1 cellular context compared by ENCODE assay signal in genomic region chr4:73069338-73070071, GRCh38.
TF ChIP-seq lines count a peak whose summit lies in the region.

COX18 (minus strand) TSS chr4:73069716; CDS start chr4:73069649, 67 bp downstream.

TF ChIP-seq in K562, 482 proteins besides CTCF, POLR2A, EP300 and RAD21 (continued from another document and continues in another):
- TF ChIP-seq ZBTB40 (IDR thresholded peaks at IDR 0.05) (peak; percentile 56), ZBTB40 (CRISPR knock-in tag; IDR thresholded peaks at IDR 0.05) (no peak; the same call in 1 of the 2 replicates), HDAC1 (IDR thresholded peaks at IDR 0.05) (peak in 1 of 2 experiments; percentile 78; a peak in 2 of 4 replicates), NFE2 (IDR thresholded peaks at IDR 0.05; ENCODE audit: low read depth) (peak; percentile 13; the same call in 1 of the 2 replicates), NR4A1 (CRISPR knock-in tag; IDR thresholded peaks at IDR 0.05) (0 out of 2 replicates have a peak, but pooled peaks have one; percentile 8), NR4A1 (tag; IDR thresholded peaks at IDR 0.05) (0 out of 2 replicates have a peak, but pooled peaks have one; percentile 34), ZNF76 (CRISPR knock-in tag; IDR thresholded peaks at IDR 0.05; ENCODE audit: borderline replicate concordance) (no peak), TCF7L2 (IDR thresholded peaks at IDR 0.05; ENCODE audit: low read depth, low read length) (peak; percentile 59; the same call in 1 of the 2 replicates), SETDB1 (IDR thresholded peaks at IDR 0.05; ENCODE audit: low read length) (peak; percentile 18), ZNF398 (CRISPR knock-in tag; IDR thresholded peaks at IDR 0.05) (no peak), MCM3 (IDR thresholded peaks at IDR 0.05) (no peak), FUS (optimal IDR thresholded peaks at IDR 0.05; ENCODE audit: low read depth, low read length) (peak; percentile 82), PHF20 (IDR thresholded peaks at IDR 0.05; ENCODE audit: partially characterized antibody) (peak; percentile 71), FIP1L1 (IDR thresholded peaks at IDR 0.05; ENCODE audit: low read depth, low read length, poor library complexity, severe bottlenecking) (peak; percentile 92), L3MBTL2 (IDR thresholded peaks at IDR 0.05) (peak; percentile 92), ZNF592 (IDR thresholded peaks at IDR 0.05) (no peak; the same call in 1 of the 2 replicates), HNRNPUL1 (IDR thresholded peaks at IDR 0.05; ENCODE audit: low read length) (no peak), SAFB (IDR thresholded peaks at IDR 0.05; ENCODE audit: borderline replicate concordance, low read depth, low read length) (peak; percentile 37; the same call in 1 of the 2 replicates), PKNOX1 (IDR thresholded peaks at IDR 0.05) (peak; percentile 70), ZNF124 (CRISPR knock-in tag; IDR thresholded peaks at IDR 0.05) (no peak), ZNF609 (CRISPR knock-in tag; IDR thresholded peaks at IDR 0.05; ENCODE audit: borderline replicate concordance) (peak; percentile 64; the same call in 1 of the 2 replicates), FOXP1 (CRISPR knock-in tag; IDR thresholded peaks at IDR 0.05) (peak; percentile 96), HNRNPLL (IDR thresholded peaks at IDR 0.05; ENCODE audit: low read depth, low read length, poor library complexity, severe bottlenecking) (peak; percentile 53), ZNF282 (CRISPR knock-in tag; IDR thresholded peaks at IDR 0.05) (0 out of 2 replicates have a peak, but pooled peaks have one; percentile 19), CREB1 (IDR thresholded peaks at IDR 0.05) (peak; percentile 100), CREB1 (CRISPR knock-in tag; IDR thresholded peaks at IDR 0.05) (peak; percentile 99), POLR2B (IDR thresholded peaks at IDR 0.05; ENCODE audit: low read depth, partially characterized antibody) (peak; percentile 85), ZNF316 (IDR thresholded peaks at IDR 0.05) (peak; percentile 24; the same call in 1 of the 2 replicates), ATF2 (CRISPR knock-in tag; IDR thresholded peaks at IDR 0.05) (peak; percentile 99), HNRNPL (IDR thresholded peaks at IDR 0.05; ENCODE audit: low read depth, low read length) (peak; percentile 94), ETV1 (tag; conservative IDR thresholded peaks at IDR 0.05; ENCODE audit: low read depth) (peak; percentile 24; the same call in 1 of the 2 replicates), MEIS2 (IDR thresholded peaks at IDR 0.05; ENCODE audit: partially characterized antibody) (peak; percentile 95), TFAP4 (CRISPR knock-in tag; IDR thresholded peaks at IDR 0.05; ENCODE audit: borderline replicate concordance) (peak; percentile 87), ZSCAN29 (IDR thresholded peaks at IDR 0.05) (0 out of 2 replicates have a peak, but pooled peaks have one; percentile 64)
